Comparison of ENCODE assay signal across 15 cellular contexts in genomic region chr1:155037851-155038441, GRCh38. TPM values are rescaled to one million over a fixed set of nuclear protein-coding genes. Genes with fewer than 3 reads are reported as not detected.
DNase-seq lines count a peak whose midpoint lies in the region; ATAC-seq and TF ChIP-seq lines count a peak whose summit lies in the region.
"Had no signal": no experiment of that assay in that cellular context is flagged by ENCODE, and none has a peak within 500 bp of the region (broad histone marks: within the 10 kb centered on the region; RNA-seq: fewer than 3 reads in every experiment).

No MANE protein-coding gene starts in this region.

- no peak for TF ChIP-seq CTCF in RWPE1 (conservative IDR thresholded peaks at IDR 0.05; ENCODE audit: low read depth)
- TF ChIP-seq CTCF in epithelial cell of esophagus (IDR thresholded peaks at IDR 0.05; ENCODE audit: insufficient read depth, low read depth, low read length, missing control alignments), result no peak
- no peak for TF ChIP-seq CTCF in vagina (IDR thresholded peaks at IDR 0.05)

- H3K27me3 ChIP-seq in vagina, result no peaks in the 10 kb centered on the region
- H3K27me3 ChIP-seq: BLaER1 treated with 17β-estradiol and CSF1 and Interleukin-3, amounts not matched to agents 10 nM and 100 nM had no signal

- H3K36me3 ChIP-seq in vagina, result no peaks in the 10 kb centered on the region
- H3K36me3 ChIP-seq: BLaER1 treated with 17β-estradiol and CSF1 and Interleukin-3, amounts not matched to agents 10 nM and 100 nM had no signal

- no peak for DNase-seq in RWPE1 (ENCODE audit: low spot score)
- peak; percentile 44 for DNase-seq in epithelial cell of esophagus (ENCODE audit: low read depth)
- DNase-seq in left lobe of liver (ENCODE audit: low spot score), result no peak
- no peak for DNase-seq in vagina (ENCODE audit: extremely low spot score in 2 of 2)
- no peak for DNase-seq in middle frontal gyrus (ENCODE audit: extremely low spot score, low spot score)
- DNase-seq in hepatic stellate cell (ENCODE audit: low spot score), result no peak
- DNase-seq: DMS 273 treated with DMSO at 0.1 percent for 48 hours, Karpas-422, NCI-H1930, NCI-H2171, NCI-H82 had no signal

- H3K4me1 ChIP-seq in vagina, result peaks cover 30% of the 10 kb centered on the region

- TF ChIP-seq POLR2A in vagina (IDR thresholded peaks at IDR 0.05), result no peak

- POLR2A ChIA-PET in RWPE1 (lab: Yijun Ruan, JAX; ENCODE audit: low non-redundant PET), result no interaction called here

- peak; percentile 15 for ATAC-seq in left lobe of liver
- ATAC-seq in SK-N-SH treated with all-trans-retinoic acid at 6 μM for 48 hours, result no peak

- CTCF ChIA-PET in RWPE1 (lab: Yijun Ruan, JAX), result interaction anchor here (0.5 to 1.4 kb wide), 7 partner anchors 8 to 499 kb away, joined by 3 to 7 read pairs (median 3); partner anchors contain the start of gene ADAM15

- intact Hi-C loops in vagina (cut with DNase I), result no loop called here

- H3K4me3 ChIP-seq in epithelial cell of esophagus (ENCODE audit: low read length), result no peak overlapping the region
- H3K4me3 ChIP-seq in vagina, result no peak overlapping the region
- H3K4me3 ChIP-seq: BLaER1 treated with 17β-estradiol and CSF1 and Interleukin-3, amounts not matched to agents 10 nM and 100 nM; GM23248 had no signal

- H3K9me3 ChIP-seq in vagina, result no peaks in the 10 kb centered on the region
- H3K9me3 ChIP-seq: BLaER1 treated with 17β-estradiol and CSF1 and Interleukin-3, amounts not matched to agents 10 nM and 100 nM had no signal

- H3K27ac ChIP-seq in RWPE1, result peak overlapping the region; percentile 81
- peak overlapping the region; percentile 76 for H3K27ac ChIP-seq in vagina
- H3K27ac ChIP-seq: BLaER1 treated with 17β-estradiol and CSF1 and Interleukin-3, amounts not matched to agents 10 nM and 100 nM; GM23248 had no signal

TF ChIP-seq in SK-N-SH treated with all-trans-retinoic acid at 6 μM for 48 hours, 23 proteins besides CTCF, POLR2A, EP300 and RAD21:
- TF ChIP-seq RARB (CRISPR knock-in tag; IDR thresholded peaks at IDR 0.05), result no peak
- TF ChIP-seq ISL1 (CRISPR knock-in tag; IDR thresholded peaks at IDR 0.05), result no peak
- no peak for TF ChIP-seq ZNF565 (CRISPR knock-in tag; conservative IDR thresholded peaks at IDR 0.05; ENCODE audit: low read depth)
- TF ChIP-seq ESRRG (CRISPR knock-in tag; IDR thresholded peaks at IDR 0.05), result no peak
- no peak for TF ChIP-seq TOX (CRISPR knock-in tag; IDR thresholded peaks at IDR 0.05; ENCODE audit: borderline replicate concordance)
- TF ChIP-seq ZFP3 (CRISPR knock-in tag; IDR thresholded peaks at IDR 0.05), result no peak
- no peak for TF ChIP-seq ZC3H10 (CRISPR knock-in tag; IDR thresholded peaks at IDR 0.05)
- no peak for TF ChIP-seq SNAI2 (CRISPR knock-in tag; IDR thresholded peaks at IDR 0.05)
- no peak for TF ChIP-seq CSDC2 (CRISPR knock-in tag; IDR thresholded peaks at IDR 0.05)
- TF ChIP-seq TCF4 (CRISPR knock-in tag; IDR thresholded peaks at IDR 0.05; ENCODE audit: borderline replicate concordance), result no peak

RNA-seq across cellular contexts. Expression of gene DCST1, which starts 4.3 kb away (rescaled TPM):
- total RNA-seq in left lobe of liver, result 0.13 TPM
- not detected for total RNA-seq in vagina
- total RNA-seq: GM23248, NCI-H460 had no signal

RNA-seq across cellular contexts. Expression of gene DCST2, which starts 4.4 kb away (rescaled TPM):
- total RNA-seq in left lobe of liver (1.4 TPM), vagina (7.9 TPM)
- total RNA-seq: GM23248 had no signal

RNA-seq across cellular contexts. Expression of gene ADAM15, which starts 13.2 kb away (rescaled TPM):
- total RNA-seq in left lobe of liver (21.4 TPM), vagina (193 TPM)

RNA-seq across cellular contexts. Expression of gene EFNA4, which starts 25.6 kb away (rescaled TPM):
- total RNA-seq in left lobe of liver (3.3 TPM), vagina (13.8 TPM)

RNA-seq across cellular contexts. Expression of gene ZBTB7B, which starts 35.3 kb away (rescaled TPM):
- total RNA-seq in left lobe of liver (89.5 TPM), vagina (77.6 TPM)
